ENCODE assay signal across 1 cellular context in the genomic region with DNA sequence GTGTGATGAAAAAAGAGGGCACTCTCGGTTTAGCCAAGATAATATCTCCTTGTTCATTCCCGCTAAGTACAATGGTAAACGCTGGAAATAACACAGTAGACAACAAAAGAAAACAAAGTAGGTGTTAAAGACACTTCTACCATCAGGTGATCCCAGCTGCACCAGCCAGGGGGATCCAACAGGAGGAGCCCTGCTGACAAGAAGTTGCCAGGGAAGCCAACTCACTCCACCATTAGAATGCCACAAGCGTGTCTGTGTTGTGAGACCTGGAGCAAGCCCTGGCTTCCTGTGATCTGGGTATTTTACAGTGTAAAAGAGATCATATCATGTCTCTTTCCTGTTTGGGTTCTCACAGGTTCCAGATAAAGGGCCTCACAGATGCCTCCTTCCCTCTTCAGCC.
TF ChIP-seq lines count a peak whose summit lies in the region.

No MANE protein-coding gene starts in this region.

TF ChIP-seq in GM12878, 131 proteins besides CTCF, POLR2A, EP300 and RAD21 (continued from another document):
- TF ChIP-seq CEBPZ (IDR thresholded peaks at IDR 0.05; ENCODE audit: low read depth, low read length) (no peak), ASH2L (IDR thresholded peaks at IDR 0.05; ENCODE audit: borderline replicate concordance, low read depth) (no peak)
